ENCODE assay signal across 21 cellular contexts in the genomic region with DNA sequence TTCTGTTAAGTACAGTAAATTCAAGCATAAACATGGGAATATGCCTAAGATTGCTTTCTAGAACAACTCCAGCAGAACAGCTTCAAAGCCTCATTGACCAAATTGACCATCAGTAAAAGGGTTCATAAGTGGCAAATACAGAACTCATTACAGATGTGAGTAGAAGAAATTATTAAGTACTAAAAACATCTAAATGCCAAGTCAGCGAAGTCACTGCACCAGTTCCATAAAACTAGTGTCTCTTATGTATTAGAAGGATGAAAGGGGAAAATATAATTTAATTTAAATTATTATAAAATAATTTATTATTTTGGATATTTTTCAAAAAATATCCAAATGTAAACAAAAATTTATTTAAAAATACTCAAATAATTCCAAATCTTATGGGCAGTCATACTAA.
DNase-seq lines count a peak whose midpoint lies in the region; ATAC-seq, FAIRE-seq and TF ChIP-seq lines count a peak whose summit lies in the region.
"Had no signal": no experiment of that assay in that cellular context is flagged by ENCODE, and none has a peak within 500 bp of the region (broad histone marks: within the 10 kb centered on the region; RNA-seq: fewer than 3 reads in every experiment).

No MANE protein-coding gene starts in this region.

- H4K8ac ChIP-seq in mesendoderm (ENCODE audit: low read depth, low read length): no peak overlapping the region

- no peaks in the 10 kb centered on the region for H3K4me1 ChIP-seq in HepG2 (ENCODE audit: insufficient read depth, low read length)
- H3K4me1 ChIP-seq in right lobe of liver: no peaks in the 10 kb centered on the region
- no peaks in the 10 kb centered on the region for H3K4me1 ChIP-seq in osteoblast (ENCODE audit: insufficient read depth, low read length)
- H3K4me1 ChIP-seq in mesendoderm (ENCODE audit: control insufficient read depth, low read depth, low read length): no peaks in the 10 kb centered on the region
- H3K4me1 ChIP-seq: A549; BLaER1 treated with 17β-estradiol and CSF1 and Interleukin-3, amounts not matched to agents 10 nM and 100 nM; Caco-2 had no signal

- H2AFZ ChIP-seq in HepG2 (ENCODE audit: low read length) (no peak overlapping the region), osteoblast (ENCODE audit: low read length) (no peak overlapping the region)

- TF ChIP-seq RAD21 in HepG2 (CRISPR knock-in tag; IDR thresholded peaks at IDR 0.05): no peak

- no peak for TF ChIP-seq POLR2A in HepG2 (IDR thresholded peaks at IDR 0.05; ENCODE audit: insufficient read depth in 1 of 2, low read depth in 2 of 2, low read length in 2 of 2)
- no peak for TF ChIP-seq POLR2A in right lobe of liver (IDR thresholded peaks at IDR 0.05)

- H3K18ac ChIP-seq in mesendoderm (ENCODE audit: low read length): no peak overlapping the region

- no peaks in the 10 kb centered on the region for H3K79me1 ChIP-seq in mesendoderm (ENCODE audit: low read length)

- TF ChIP-seq EP300 in HepG2 (IDR thresholded peaks at IDR 0.05; ENCODE audit: low read depth in 2 of 2, low read length in 2 of 2): no peak
- TF ChIP-seq EP300 in HepG2 (CRISPR knock-in tag; IDR thresholded peaks at IDR 0.05; ENCODE audit: borderline replicate concordance): no peak

- no peak overlapping the region for H4K5ac ChIP-seq in mesendoderm (ENCODE audit: low read length)

- in situ Hi-C loops in HepG2 (cut with HindIII; ENCODE audit: extremely low pct_ligation_motif_present, low pct_unique_long_range_greater_than_20kb): no loop called here

- no peak overlapping the region for H3K27ac ChIP-seq in HepG2 (ENCODE audit: extremely low read length, insufficient read depth, low read length)
- no peak overlapping the region for H3K27ac ChIP-seq in right lobe of liver
- H3K27ac ChIP-seq in osteoblast (ENCODE audit: low read depth, low read length): no peak overlapping the region
- no peak overlapping the region for H3K27ac ChIP-seq in mesendoderm (ENCODE audit: low read depth, low read length)
- H3K27ac ChIP-seq: 22Rv1; A549; BLaER1 treated with 17β-estradiol and CSF1 and Interleukin-3, amounts not matched to agents 10 nM and 100 nM; C4-2B had no signal

- H2BK15ac ChIP-seq in mesendoderm (replicated peaks; ENCODE audit: low read depth): no peak overlapping the region

- WGBS in HepG2 (ENCODE audit: low lambda C conversion rate): 2% methylated on average over 1 of the region's 1 CpG
- WGBS in right lobe of liver (ENCODE audit: insufficient coverage, low coverage, low lambda C conversion rate, missing lambda C conversion rate): 53% methylated on average over 1 of the region's 1 CpG
- no CpG with 5 or more reads among the region's 1 CpG for WGBS in mesendoderm (ENCODE audit: extremely low coverage, insufficient coverage, low lambda C conversion rate)

- no peak for FAIRE-seq in HepG2 (lab: Jason Lieb, UNC)
- peak; percentile 91 for FAIRE-seq in frontal cortex (lab: Jason Lieb, UNC)
- FAIRE-seq: A549, D721Med, G401.6, GM12891, GM19239 had no signal

- H3K36me3 ChIP-seq in HepG2 (replicated peaks in 1 of 2; ENCODE audit: control insufficient read depth in 1 of 2, insufficient read depth in 2 of 2, low read length in 2 of 2) (no peaks in the 10 kb centered on the region), right lobe of liver (no peaks in the 10 kb centered on the region), osteoblast (ENCODE audit: insufficient read depth, low read length) (no peaks in the 10 kb centered on the region), mesendoderm (ENCODE audit: control insufficient read depth, insufficient read depth, low read length) (no peaks in the 10 kb centered on the region)
- H3K36me3 ChIP-seq: BLaER1 treated with 17β-estradiol and CSF1 and Interleukin-3, amounts not matched to agents 10 nM and 100 nM had no signal

- H3K4me2 ChIP-seq in HepG2 (ENCODE audit: low read depth, low read length) (no peak overlapping the region), osteoblast (ENCODE audit: insufficient read depth, low read length) (no peak overlapping the region), mesendoderm (ENCODE audit: low read length) (no peak overlapping the region)
- H3K4me2 ChIP-seq: A549; BLaER1 treated with 17β-estradiol and CSF1 and Interleukin-3, amounts not matched to agents 10 nM and 100 nM had no signal

- H3K23ac ChIP-seq in mesendoderm (ENCODE audit: low read length): no peak overlapping the region

- POLR2A ChIA-PET in HepG2 (lab: Yijun Ruan, JAX): no interaction called here

- H3K27me3 ChIP-seq in HepG2 (ENCODE audit: control insufficient read depth in 1 of 2, insufficient read depth in 2 of 2, low read length in 2 of 2): no peaks in the 10 kb centered on the region; a peak in 1 of 5 replicates
- no peaks in the 10 kb centered on the region for H3K27me3 ChIP-seq in right lobe of liver
- H3K27me3 ChIP-seq in osteoblast (ENCODE audit: insufficient read depth, low read length): no peaks in the 10 kb centered on the region
- H3K27me3 ChIP-seq in mesendoderm (ENCODE audit: insufficient read depth, low read length, poor library complexity): no peaks in the 10 kb centered on the region
- H3K27me3 ChIP-seq: BLaER1 treated with 17β-estradiol and CSF1 and Interleukin-3, amounts not matched to agents 10 nM and 100 nM had no signal

- CTCF ChIA-PET in HepG2 (lab: Yijun Ruan, JAX; ENCODE audit: low intra/inter-chr PET ratio, low total read pairs): no interaction called here

- H3K9me3 ChIP-seq in HepG2 (ENCODE audit: low read length) (no peaks in the 10 kb centered on the region), right lobe of liver (no peaks in the 10 kb centered on the region), osteoblast (ENCODE audit: low read depth, low read length) (no peaks in the 10 kb centered on the region)
- H3K9me3 ChIP-seq: A549; BLaER1 treated with 17β-estradiol and CSF1 and Interleukin-3, amounts not matched to agents 10 nM and 100 nM; Caco-2 had no signal

- no peak overlapping the region for H2BK120ac ChIP-seq in mesendoderm (ENCODE audit: low read depth, low read length)

- no peak overlapping the region for H2BK5ac ChIP-seq in mesendoderm (ENCODE audit: low read length)

- no peak overlapping the region for H3K4me3 ChIP-seq in HepG2 (replicated peaks in 1 of 3; ENCODE audit: insufficient read depth in 1 of 3, low read depth in 2 of 3, low read length in 3 of 3)
- H3K4me3 ChIP-seq in right lobe of liver: no peak overlapping the region
- H3K4me3 ChIP-seq in osteoblast (ENCODE audit: insufficient read depth, low read length): no peak overlapping the region
- H3K4me3 ChIP-seq in mesendoderm (ENCODE audit: low read length): no peak overlapping the region
- H3K4me3 ChIP-seq: A549; BLaER1 treated with 17β-estradiol and CSF1 and Interleukin-3, amounts not matched to agents 10 nM and 100 nM had no signal

- DNase-seq in HepG2 (ENCODE audit: low spot score): no peak
- DNase-seq in right lobe of liver: no peak
- DNase-seq in frontal cortex (ENCODE audit: low spot score in 2 of 2): no peak
- DNase-seq in osteoblast (ENCODE audit: insufficient read length, low spot score, missing footprints): peak; percentile 3
- no peak for DNase-seq in mesendoderm
- DNase-seq in SKM-1 treated with dmso at 0.1 percent for 144 hours (lab: John Stamatoyannopoulos, UW; ENCODE audit: unreplicated experiment): no peak
- DNase-seq: AML-193; Caco-2; Calu3; CD4-positive, alpha-beta T cell; CD8-positive, alpha-beta T cell; DMS79 treated with DMSO at 0.1 percent for 48 hours; GF-D8 had no signal

- intact Hi-C loops in HepG2 (cut with micrococcal nuclease; ENCODE audit: unreplicated experiment): no loop called here
- intact Hi-C loops in right lobe of liver (cut with DNase I): no loop called here

- no peak overlapping the region for H3K4ac ChIP-seq in mesendoderm (ENCODE audit: low read depth, low read length)

- no peak overlapping the region for H3K56ac ChIP-seq in mesendoderm (ENCODE audit: low read length)

- H2AK5ac ChIP-seq in mesendoderm (ENCODE audit: low read length): no peak overlapping the region

- no peaks in the 10 kb centered on the region for H3K79me2 ChIP-seq in HepG2 (ENCODE audit: insufficient read depth, low read length)
- H3K79me2 ChIP-seq in osteoblast (ENCODE audit: insufficient read depth, low read length): no peaks in the 10 kb centered on the region
- no peaks in the 10 kb centered on the region for H3K79me2 ChIP-seq in mesendoderm (ENCODE audit: control insufficient read depth, insufficient read depth, low read length)

- no TSS peak for BruUV-seq in HepG2 (replicated peaks; lab: Mats Ljungman, UMichigan)

- no peak for ATAC-seq in HepG2
- ATAC-seq in right lobe of liver: no peak
- ATAC-seq: A549; CD8-positive, alpha-beta T cell had no signal

- TF ChIP-seq CTCF in HepG2 (CRISPR knock-in tag; IDR thresholded peaks at IDR 0.05) (no peak), right lobe of liver (IDR thresholded peaks at IDR 0.05) (no peak), osteoblast (IDR thresholded peaks at IDR 0.05; ENCODE audit: extremely low read depth, low read depth, low read length) (no peak)

- H4K20me1 ChIP-seq in HepG2 (ENCODE audit: insufficient read depth, low read length) (no peaks in the 10 kb centered on the region), osteoblast (ENCODE audit: insufficient read depth, low read length) (no peaks in the 10 kb centered on the region)
- H4K20me1 ChIP-seq: BLaER1 treated with 17β-estradiol and CSF1 and Interleukin-3, amounts not matched to agents 10 nM and 100 nM had no signal

- H3K9ac ChIP-seq in HepG2 (ENCODE audit: insufficient read depth, low read depth, low read length) (no peak overlapping the region), mesendoderm (ENCODE audit: low read length) (no peak overlapping the region)
- H3K9ac ChIP-seq: BLaER1 treated with 17β-estradiol and CSF1 and Interleukin-3, amounts not matched to agents 10 nM and 100 nM had no signal

TF ChIP-seq in HepG2, 621 proteins besides CTCF, POLR2A, EP300 and RAD21:
- no peak for TF ChIP-seq TOPORS (CRISPR knock-in tag; IDR thresholded peaks at IDR 0.05)
- TF ChIP-seq MAFK (conservative IDR thresholded peaks at IDR 0.05 in 1 of 2, IDR thresholded peaks at IDR 0.05 in 1 of 2; ENCODE audit: low read length in 2 of 2): peak; percentile 23 to 76; a peak in 2 of 4 replicates
- peak; percentile 57; the same call in 1 of the 2 replicates for TF ChIP-seq MAFF (IDR thresholded peaks at IDR 0.05; ENCODE audit: low read depth, low read length)
